Comparison of ENCODE assay signal across 6 cellular contexts in genomic region chr10:80543319-80543672, GRCh38. TPM values are rescaled to one million over a fixed set of nuclear protein-coding genes. Genes with fewer than 3 reads are reported as not detected.
"Had no signal": no experiment of that assay in that cellular context is flagged by ENCODE, and none has a peak within 500 bp of the region (broad histone marks: within the 10 kb centered on the region; RNA-seq: fewer than 3 reads in every experiment).

No MANE protein-coding gene starts in this region.

RNA-seq across cellular contexts. Expression of gene SH2D4B, which starts 5.6 kb away (rescaled TPM):
- total RNA-seq: pancreas, pulmonary artery endothelial cell, ureter, vagina had no signal
- polyA plus RNA-seq: naive thymus-derived CD4-positive, alpha-beta T cell; smooth muscle cell had no signal
